In the genomic region with DNA sequence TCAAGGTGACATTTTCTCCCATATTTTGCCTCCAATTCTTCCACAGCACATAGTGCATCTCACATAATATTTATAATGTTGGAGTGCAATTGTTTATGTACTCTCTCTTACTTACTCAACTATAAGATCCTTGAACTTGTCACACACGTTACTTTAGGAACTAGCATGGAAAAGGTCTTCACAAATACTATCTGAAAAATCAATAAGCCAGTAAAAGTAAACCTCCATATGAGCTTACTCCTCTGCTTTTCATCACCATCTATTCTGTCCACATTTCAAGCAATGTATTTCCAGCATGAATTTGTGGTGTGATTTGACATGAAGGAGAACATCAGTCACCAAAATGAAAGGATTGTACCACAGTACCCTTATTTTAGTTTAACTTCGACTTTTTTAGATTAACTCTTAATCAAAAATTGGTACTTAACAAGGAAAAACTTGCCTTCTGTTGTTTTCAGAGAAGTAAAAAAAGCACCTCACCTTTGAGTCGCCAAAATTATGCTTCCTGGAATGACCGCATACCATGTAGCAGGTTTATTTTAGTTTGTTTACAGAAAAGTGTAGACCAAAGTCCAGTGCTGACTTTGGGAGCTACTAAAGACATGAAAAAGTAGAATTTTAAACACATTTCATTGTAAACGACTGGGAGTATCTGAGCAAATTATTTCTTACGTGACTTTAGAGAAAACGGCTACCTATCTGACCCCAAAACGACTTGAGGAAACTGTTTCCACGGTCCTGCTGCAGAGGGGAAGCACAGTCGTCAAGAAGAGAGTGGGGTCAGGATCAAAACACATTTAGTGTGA, we compare ENCODE assay signal across 1 cellular context.
TF ChIP-seq lines count a peak whose summit lies in the region.

Gene SLC22A9, plus strand, starts transcription at position 621 of the 806 bp plus-strand sequence. CDS start 272 bp downstream, outside the sequence.

TF ChIP-seq in HepG2, 621 proteins besides CTCF, POLR2A, EP300 and RAD21 (continued from another document and continues in another):
- TF ChIP-seq NCOA2 (CRISPR knock-in tag; IDR thresholded peaks at IDR 0.05) (peak; percentile 66), RARA (CRISPR knock-in tag; IDR thresholded peaks at IDR 0.05) (peak; percentile 83), LCORL (IDR thresholded peaks at IDR 0.05) (peak; percentile 74; the same call in 1 of the 2 replicates), LCORL (CRISPR knock-in tag; IDR thresholded peaks at IDR 0.05) (0 out of 2 replicates have a peak, but pooled peaks have one; percentile 27), YY1 (IDR thresholded peaks at IDR 0.05; ENCODE audit: insufficient read depth, insufficient replicate concordance, low read depth, low read length) (no peak), KLF12 (CRISPR knock-in tag; IDR thresholded peaks at IDR 0.05; ENCODE audit: borderline replicate concordance) (no peak), MAFF (IDR thresholded peaks at IDR 0.05; ENCODE audit: low read depth, low read length) (no peak), DZIP1 (CRISPR knock-in tag; IDR thresholded peaks at IDR 0.05) (no peak), ZSCAN12 (CRISPR knock-in tag; IDR thresholded peaks at IDR 0.05) (0 out of 2 replicates have a peak, but pooled peaks have one; percentile 46), NR2F2 (IDR thresholded peaks at IDR 0.05; ENCODE audit: borderline replicate concordance, low read depth) (no peak), ZNF235 (CRISPR knock-in tag; IDR thresholded peaks at IDR 0.05; ENCODE audit: borderline replicate concordance) (no peak), ZNF432 (CRISPR knock-in tag; IDR thresholded peaks at IDR 0.05; ENCODE audit: borderline replicate concordance) (no peak), ZKSCAN1 (IDR thresholded peaks at IDR 0.05; ENCODE audit: low read length) (no peak), KDM6A (CRISPR knock-in tag; IDR thresholded peaks at IDR 0.05; ENCODE audit: low read depth) (peak; percentile 83), CEBPG (CRISPR knock-in tag; IDR thresholded peaks at IDR 0.05) (no peak), GATAD2A (CRISPR knock-in tag; IDR thresholded peaks at IDR 0.05) (peak; percentile 53; the same call in 1 of the 2 replicates), ZNF501 (CRISPR knock-in tag; IDR thresholded peaks at IDR 0.05) (no peak), ZNF609 (CRISPR knock-in tag; IDR thresholded peaks at IDR 0.05; ENCODE audit: borderline replicate concordance) (peak; percentile 51; the same call in 1 of the 2 replicates), SKI (IDR thresholded peaks at IDR 0.05; ENCODE audit: partially characterized antibody) (peak; percentile 18), SAP130 (CRISPR knock-in tag; IDR thresholded peaks at IDR 0.05; ENCODE audit: low read depth) (peak; percentile 37), FOXA3 (CRISPR knock-in tag; IDR thresholded peaks at IDR 0.05) (peak; percentile 59), SYNCRIP (IDR thresholded peaks at IDR 0.05; ENCODE audit: insufficient read depth, low read depth, low read length) (no peak), FOXA1 (IDR thresholded peaks at IDR 0.05) (no peak), FOXA1 (CRISPR knock-in tag; IDR thresholded peaks at IDR 0.05) (peak; percentile 31; the same call in 1 of the 2 replicates), RFX5 (IDR thresholded peaks at IDR 0.05; ENCODE audit: low read depth, low read length) (no peak), GATAD1 (CRISPR knock-in tag; IDR thresholded peaks at IDR 0.05) (0 out of 2 replicates have a peak, but pooled peaks have one; percentile 15), ZNF510 (CRISPR knock-in tag; IDR thresholded peaks at IDR 0.05; ENCODE audit: low read depth) (0 out of 2 replicates have a peak, but pooled peaks have one; percentile 20), ASH2L (IDR thresholded peaks at IDR 0.05; ENCODE audit: insufficient read length, low read depth, low read length) (peak; percentile 93), FOXC1 (CRISPR knock-in tag; IDR thresholded peaks at IDR 0.05; ENCODE audit: borderline replicate concordance) (no peak), ZGPAT (CRISPR knock-in tag; IDR thresholded peaks at IDR 0.05) (peak; percentile 43; the same call in 1 of the 2 replicates), BCL6 (CRISPR knock-in tag; IDR thresholded peaks at IDR 0.05) (peak; percentile 88)
- TF ChIP-seq, protein P1, sequence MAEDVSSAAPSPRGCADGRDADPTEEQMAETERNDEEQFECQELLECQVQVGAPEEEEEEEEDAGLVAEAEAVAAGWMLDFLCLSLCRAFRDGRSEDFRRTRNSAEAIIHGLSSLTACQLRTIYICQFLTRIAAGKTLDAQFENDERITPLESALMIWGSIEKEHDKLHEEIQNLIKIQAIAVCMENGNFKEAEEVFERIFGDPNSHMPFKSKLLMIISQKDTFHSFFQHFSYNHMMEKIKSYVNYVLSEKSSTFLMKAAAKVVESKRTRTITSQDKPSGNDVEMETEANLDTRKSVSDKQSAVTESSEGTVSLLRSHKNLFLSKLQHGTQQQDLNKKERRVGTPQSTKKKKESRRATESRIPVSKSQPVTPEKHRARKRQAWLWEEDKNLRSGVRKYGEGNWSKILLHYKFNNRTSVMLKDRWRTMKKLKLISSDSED (CRISPR knock-in tag; IDR thresholded peaks at IDR 0.05) = no peak
- TF ChIP-seq, protein P2, sequence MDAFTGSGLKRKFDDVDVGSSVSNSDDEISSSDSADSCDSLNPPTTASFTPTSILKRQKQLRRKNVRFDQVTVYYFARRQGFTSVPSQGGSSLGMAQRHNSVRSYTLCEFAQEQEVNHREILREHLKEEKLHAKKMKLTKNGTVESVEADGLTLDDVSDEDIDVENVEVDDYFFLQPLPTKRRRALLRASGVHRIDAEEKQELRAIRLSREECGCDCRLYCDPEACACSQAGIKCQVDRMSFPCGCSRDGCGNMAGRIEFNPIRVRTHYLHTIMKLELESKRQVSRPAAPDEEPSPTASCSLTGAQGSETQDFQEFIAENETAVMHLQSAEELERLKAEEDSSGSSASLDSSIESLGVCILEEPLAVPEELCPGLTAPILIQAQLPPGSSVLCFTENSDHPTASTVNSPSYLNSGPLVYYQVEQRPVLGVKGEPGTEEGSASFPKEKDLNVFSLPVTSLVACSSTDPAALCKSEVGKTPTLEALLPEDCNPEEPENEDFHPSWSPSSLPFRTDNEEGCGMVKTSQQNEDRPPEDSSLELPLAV (CRISPR knock-in tag; conservative IDR thresholded peaks at IDR 0.05; ENCODE audit: low read depth) = no peak
- TF ChIP-seq, protein P3, sequence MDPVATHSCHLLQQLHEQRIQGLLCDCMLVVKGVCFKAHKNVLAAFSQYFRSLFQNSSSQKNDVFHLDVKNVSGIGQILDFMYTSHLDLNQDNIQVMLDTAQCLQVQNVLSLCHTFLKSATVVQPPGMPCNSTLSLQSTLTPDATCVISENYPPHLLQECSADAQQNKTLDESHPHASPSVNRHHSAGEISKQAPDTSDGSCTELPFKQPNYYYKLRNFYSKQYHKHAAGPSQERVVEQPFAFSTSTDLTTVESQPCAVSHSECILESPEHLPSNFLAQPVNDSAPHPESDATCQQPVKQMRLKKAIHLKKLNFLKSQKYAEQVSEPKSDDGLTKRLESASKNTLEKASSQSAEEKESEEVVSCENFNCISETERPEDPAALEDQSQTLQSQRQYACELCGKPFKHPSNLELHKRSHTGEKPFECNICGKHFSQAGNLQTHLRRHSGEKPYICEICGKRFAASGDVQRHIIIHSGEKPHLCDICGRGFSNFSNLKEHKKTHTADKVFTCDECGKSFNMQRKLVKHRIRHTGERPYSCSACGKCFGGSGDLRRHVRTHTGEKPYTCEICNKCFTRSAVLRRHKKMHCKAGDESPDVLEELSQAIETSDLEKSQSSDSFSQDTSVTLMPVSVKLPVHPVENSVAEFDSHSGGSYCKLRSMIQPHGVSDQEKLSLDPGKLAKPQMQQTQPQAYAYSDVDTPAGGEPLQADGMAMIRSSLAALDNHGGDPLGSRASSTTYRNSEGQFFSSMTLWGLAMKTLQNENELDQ (CRISPR knock-in tag; IDR thresholded peaks at IDR 0.05; ENCODE audit: borderline replicate concordance) = no peak
- TF ChIP-seq, protein P4, sequence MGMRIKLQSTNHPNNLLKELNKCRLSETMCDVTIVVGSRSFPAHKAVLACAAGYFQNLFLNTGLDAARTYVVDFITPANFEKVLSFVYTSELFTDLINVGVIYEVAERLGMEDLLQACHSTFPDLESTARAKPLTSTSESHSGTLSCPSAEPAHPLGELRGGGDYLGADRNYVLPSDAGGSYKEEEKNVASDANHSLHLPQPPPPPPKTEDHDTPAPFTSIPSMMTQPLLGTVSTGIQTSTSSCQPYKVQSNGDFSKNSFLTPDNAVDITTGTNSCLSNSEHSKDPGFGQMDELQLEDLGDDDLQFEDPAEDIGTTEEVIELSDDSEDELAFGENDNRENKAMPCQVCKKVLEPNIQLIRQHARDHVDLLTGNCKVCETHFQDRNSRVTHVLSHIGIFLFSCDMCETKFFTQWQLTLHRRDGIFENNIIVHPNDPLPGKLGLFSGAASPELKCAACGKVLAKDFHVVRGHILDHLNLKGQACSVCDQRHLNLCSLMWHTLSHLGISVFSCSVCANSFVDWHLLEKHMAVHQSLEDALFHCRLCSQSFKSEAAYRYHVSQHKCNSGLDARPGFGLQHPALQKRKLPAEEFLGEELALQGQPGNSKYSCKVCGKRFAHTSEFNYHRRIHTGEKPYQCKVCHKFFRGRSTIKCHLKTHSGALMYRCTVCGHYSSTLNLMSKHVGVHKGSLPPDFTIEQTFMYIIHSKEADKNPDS (CRISPR knock-in tag; IDR thresholded peaks at IDR 0.05) = peak; percentile 89
- TF ChIP-seq, protein P5, sequence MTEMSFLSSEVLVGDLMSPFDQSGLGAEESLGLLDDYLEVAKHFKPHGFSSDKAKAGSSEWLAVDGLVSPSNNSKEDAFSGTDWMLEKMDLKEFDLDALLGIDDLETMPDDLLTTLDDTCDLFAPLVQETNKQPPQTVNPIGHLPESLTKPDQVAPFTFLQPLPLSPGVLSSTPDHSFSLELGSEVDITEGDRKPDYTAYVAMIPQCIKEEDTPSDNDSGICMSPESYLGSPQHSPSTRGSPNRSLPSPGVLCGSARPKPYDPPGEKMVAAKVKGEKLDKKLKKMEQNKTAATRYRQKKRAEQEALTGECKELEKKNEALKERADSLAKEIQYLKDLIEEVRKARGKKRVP (CRISPR knock-in tag; IDR thresholded peaks at IDR 0.05) = peak in 1 of 2 experiments; percentile 40; a peak in 1 of 4 replicates
- TF ChIP-seq, protein P6, sequence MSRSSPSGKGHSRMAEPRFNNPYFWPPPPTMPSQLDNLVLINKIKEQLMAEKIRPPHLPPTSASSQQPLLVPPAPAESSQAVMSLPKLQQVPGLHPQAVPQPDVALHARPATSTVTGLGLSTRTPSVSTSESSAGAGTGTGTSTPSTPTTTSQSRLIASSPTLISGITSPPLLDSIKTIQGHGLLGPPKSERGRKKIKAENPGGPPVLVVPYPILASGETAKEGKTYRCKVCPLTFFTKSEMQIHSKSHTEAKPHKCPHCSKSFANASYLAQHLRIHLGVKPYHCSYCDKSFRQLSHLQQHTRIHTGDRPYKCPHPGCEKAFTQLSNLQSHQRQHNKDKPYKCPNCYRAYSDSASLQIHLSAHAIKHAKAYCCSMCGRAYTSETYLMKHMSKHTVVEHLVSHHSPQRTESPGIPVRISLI (CRISPR knock-in tag; IDR thresholded peaks at IDR 0.05; ENCODE audit: borderline replicate concordance) = peak; percentile 68; the same call in 1 of the 2 replicates
